ENCODE assay signal across 9 cellular contexts in genomic region chr5:73945505-73945904, GRCh38.
DNase-seq lines count a peak whose midpoint lies in the region; ATAC-seq and TF ChIP-seq lines count a peak whose summit lies in the region.
"Had no signal": no experiment of that assay in that cellular context is flagged by ENCODE, and none has a peak within 500 bp of the region (broad histone marks: within the 10 kb centered on the region; RNA-seq: fewer than 3 reads in every experiment).

No MANE protein-coding gene starts in this region.

- no peak for ATAC-seq in GM21528 (IDR thresholded peaks at IDR 0.05; ENCODE audit: low FRiP score, unreplicated experiment)
- ATAC-seq in GM19395 (IDR thresholded peaks at IDR 0.05; ENCODE audit: unreplicated experiment): no peak
- ATAC-seq in GM19455 (IDR thresholded peaks at IDR 0.05; ENCODE audit: unreplicated experiment): no peak
- ATAC-seq in HG03045 (IDR thresholded peaks at IDR 0.05; ENCODE audit: unreplicated experiment): no peak

- H3K9me3 Mint-ChIP-seq in neural progenitor cell: peaks cover 7% of the 10 kb centered on the region

- H3K9me2 ChIP-seq in DOHH2 (replicated peaks; ENCODE audit: control insufficient read depth, low read length): no peaks in the 10 kb centered on the region

- H3K27me3 ChIP-seq in DOHH2 (ENCODE audit: control insufficient read depth, low read length) (no peaks in the 10 kb centered on the region), neural progenitor cell (no peaks in the 10 kb centered on the region)

- no peak overlapping the region for H3K4me2 ChIP-seq in DOHH2 (ENCODE audit: low read length)
- H3K4me2 ChIP-seq in neural progenitor cell: no peak overlapping the region

- H3K4me3 Mint-ChIP-seq in neural progenitor cell: no peak overlapping the region

- in situ Hi-C loops in astrocyte of the spinal cord (cut with HindIII; ENCODE audit: low sequenced_read_pairs): no loop called here

- no peaks in the 10 kb centered on the region for H3K9me3 ChIP-seq in DOHH2 (ENCODE audit: control insufficient read depth, insufficient read depth, low read length)
- H3K9me3 ChIP-seq in neural progenitor cell (ENCODE audit: low read depth): no peaks in the 10 kb centered on the region

- H3K36me3 Mint-ChIP-seq in neural progenitor cell: peaks cover 3% of the 10 kb centered on the region

- no peak overlapping the region for H3K27ac Mint-ChIP-seq in neural progenitor cell

- no peak for TF ChIP-seq EP300 in Ishikawa (IDR thresholded peaks at IDR 0.05; ENCODE audit: borderline replicate concordance)

- peaks cover 41% of the 10 kb centered on the region for H3K4me1 ChIP-seq in DOHH2 (ENCODE audit: control insufficient read depth, low read length)
- H3K4me1 ChIP-seq in neural progenitor cell: peaks cover 39% of the 10 kb centered on the region

- no peak for DNase-seq in astrocyte of the spinal cord (ENCODE audit: low read depth, low spot score)
- DNase-seq in neural progenitor cell (ENCODE audit: low spot score): peak; percentile 14
- DNase-seq: GOT3 had no signal

- H3K79me2 ChIP-seq in DOHH2 (ENCODE audit: control insufficient read depth, low read length) (no peaks in the 10 kb centered on the region), neural progenitor cell (ENCODE audit: low read depth) (no peaks in the 10 kb centered on the region)

- no peaks in the 10 kb centered on the region for H3K36me3 ChIP-seq in DOHH2 (ENCODE audit: control insufficient read depth, low read length)
- no peaks in the 10 kb centered on the region for H3K36me3 ChIP-seq in neural progenitor cell

- no peak overlapping the region for H3K27ac ChIP-seq in DOHH2 (ENCODE audit: low read depth, low read length)
- H3K27ac ChIP-seq in neural progenitor cell: no peak overlapping the region

- peaks cover 2% of the 10 kb centered on the region for H3K27me3 Mint-ChIP-seq in neural progenitor cell (ENCODE audit: insufficient read depth, low read depth)

- H3F3A ChIP-seq in DOHH2 (ENCODE audit: control insufficient read depth, insufficient read depth) (no peaks in the 10 kb centered on the region), neural progenitor cell (ENCODE audit: low read depth) (no peaks in the 10 kb centered on the region)

- H3K4me1 Mint-ChIP-seq in neural progenitor cell: peaks cover 40% of the 10 kb centered on the region

- H2AFZ ChIP-seq in neural progenitor cell (replicated peaks): no peak overlapping the region

- H4K20me1 ChIP-seq in DOHH2 (ENCODE audit: control insufficient read depth, insufficient read depth, low read depth, low read length) (no peaks in the 10 kb centered on the region), neural progenitor cell (ENCODE audit: low read depth) (no peaks in the 10 kb centered on the region)

- peak; percentile 32 for TF ChIP-seq RAD21 in Ishikawa (IDR thresholded peaks at IDR 0.05; ENCODE audit: low read depth)

- H3K9ac ChIP-seq in neural progenitor cell: no peak overlapping the region

- TF ChIP-seq CTCF in DOHH2 (IDR thresholded peaks at IDR 0.05; ENCODE audit: low read depth, low read length, poor library complexity, severe bottlenecking) (peak; percentile 58), astrocyte of the spinal cord (IDR thresholded peaks at IDR 0.05; ENCODE audit: low read depth, low read length) (peak; percentile 33), neural progenitor cell (IDR thresholded peaks at IDR 0.05) (peak; percentile 42)

- H3K4me3 ChIP-seq in DOHH2 (ENCODE audit: low read length) (no peak overlapping the region), astrocyte of the spinal cord (ENCODE audit: low read depth, low read length) (no peak overlapping the region), neural progenitor cell (no peak overlapping the region)

TF ChIP-seq in Ishikawa, 13 proteins besides CTCF, POLR2A, EP300 and RAD21:
- no peak for TF ChIP-seq CREB1 (IDR thresholded peaks at IDR 0.05; ENCODE audit: low read depth)
